Comparison of ENCODE assay signal across 22 cellular contexts in genomic region chr1:41167688-41168087, GRCh38.
"Had no signal": no experiment of that assay in that cellular context is flagged by ENCODE, and none has a peak within 500 bp of the region (broad histone marks: within the 10 kb centered on the region; RNA-seq: fewer than 3 reads in every experiment).

No MANE protein-coding gene starts in this region.

- H3K9ac ChIP-seq: KMS-11 had no signal

- H3K4me1 ChIP-seq: SJSA1 had no signal

- H3K4me2 ChIP-seq: KMS-11 had no signal

- FAIRE-seq: RCC 7860 had no signal

- H3K4me3 ChIP-seq: SJSA1, SK-N-MC had no signal

- H3K27me3 ChIP-seq: SJSA1 had no signal

- DNase-seq: IMR-90, Kasumi-1, MM.1S, NCI-H1092 treated with DMSO at 0.1 percent for 48 hours, NCI-H1436, NCI-H187, NCI-H2029, NCI-H2081 treated with DMSO at 0.1 percent for 48 hours, NCI-H2171, NCI-H226, NCI-H446, NCI-H510A, NCI-H524 treated with DMSO at 0.1 percent for 48 hours, NCI-H69, NCI-H774, Right ventricle myocardium superior, RPMI8226, SIG-M5 had no signal

- H3K27ac ChIP-seq: KMS-11, SJSA1, SK-N-MC had no signal
